Comparison of ENCODE assay signal across 20 cellular contexts in the genomic region with DNA sequence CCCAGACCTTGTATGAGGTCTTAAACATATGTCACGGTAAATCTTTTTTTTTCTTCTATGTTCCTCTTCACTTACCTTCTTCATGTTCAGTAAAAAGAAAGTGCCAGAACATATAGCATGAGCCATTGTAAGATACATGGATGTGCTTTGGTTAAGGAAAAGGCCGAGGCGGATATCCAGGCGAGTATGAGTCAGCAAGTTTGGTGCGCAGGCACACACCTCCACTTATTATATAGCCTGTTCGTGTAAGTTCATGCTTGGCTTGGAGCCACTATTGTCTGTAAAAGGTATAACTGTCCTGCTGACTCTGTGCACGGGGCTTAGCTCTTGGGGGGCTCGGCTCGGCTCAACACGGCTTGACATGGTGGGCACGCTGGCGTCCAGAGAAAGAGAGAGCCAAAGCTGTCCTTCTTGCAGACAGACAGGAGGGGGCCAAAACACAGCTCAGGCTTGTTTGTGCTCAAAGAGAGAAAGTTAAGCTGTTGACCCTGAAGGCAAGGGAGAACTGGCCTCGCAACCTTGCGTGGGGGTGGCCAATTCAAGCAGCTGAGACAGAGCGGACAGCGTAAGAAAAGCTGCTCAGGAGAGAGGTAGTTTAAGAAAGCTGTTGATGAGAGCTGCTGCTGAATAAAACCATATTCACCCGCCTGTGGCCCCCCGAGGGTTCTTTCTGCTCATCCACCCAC.
DNase-seq lines count a peak whose midpoint lies in the region; ATAC-seq, FAIRE-seq and TF ChIP-seq lines count a peak whose summit lies in the region.
"Had no signal": no experiment of that assay in that cellular context is flagged by ENCODE, and none has a peak within 500 bp of the region (broad histone marks: within the 10 kb centered on the region; RNA-seq: fewer than 3 reads in every experiment).

No MANE protein-coding gene starts in this region.

- TF ChIP-seq POLR2A in GM12891 (IDR thresholded peaks at IDR 0.05; ENCODE audit: low read depth, low read length): no peak

- FAIRE-seq in GM12891 (lab: Jason Lieb, UNC): peak; percentile 26

- no peak overlapping the region for H3K4me3 Mint-ChIP-seq in WTC11
- H3K4me3 Mint-ChIP-seq in activated naive CD8-positive, alpha-beta T cell treated with anti-CD3 and anti-CD28 coated beads for 36 hours: no peak overlapping the region
- H3K4me3 Mint-ChIP-seq: activated T-cell treated with anti-CD3 and anti-CD28 coated beads, Interleukin-2, amount 50 U/mL, for 72 hours; CD8-positive, alpha-beta memory T cell had no signal

- POLR2A ChIA-PET in WTC11 (lab: Charles Lee): interaction anchor here (0.6 to 1.0 kb wide), 2 partner anchors 26 to 332 kb away, joined by 3 read pairs; no protein-coding TSS in a partner anchor

- peaks cover 4% of the 10 kb centered on the region; the same call in 1 of the 2 replicates for H3K9me3 Mint-ChIP-seq in WTC11
- no peaks in the 10 kb centered on the region for H3K9me3 Mint-ChIP-seq in activated naive CD8-positive, alpha-beta T cell treated with anti-CD3 and anti-CD28 coated beads for 36 hours
- H3K9me3 Mint-ChIP-seq: activated T-cell treated with anti-CD3 and anti-CD28 coated beads, Interleukin-2, amount 50 U/mL, for 72 hours; CD8-positive, alpha-beta memory T cell had no signal

- CTCF ChIA-PET in WTC11 (lab: Charles Lee): interaction anchor here (0.8 to 1.4 kb wide), 4 partner anchors 31 to 78 kb away, joined by 3 to 5 read pairs (median 3); no protein-coding TSS in a partner anchor

- peaks cover 50% of the 10 kb centered on the region for H3K4me1 Mint-ChIP-seq in WTC11
- H3K4me1 Mint-ChIP-seq in activated naive CD8-positive, alpha-beta T cell treated with anti-CD3 and anti-CD28 coated beads for 36 hours: no peaks in the 10 kb centered on the region
- H3K4me1 Mint-ChIP-seq: CD8-positive, alpha-beta memory T cell had no signal

- no peaks in the 10 kb centered on the region for H3K36me3 Mint-ChIP-seq in WTC11
- no peaks in the 10 kb centered on the region for H3K36me3 Mint-ChIP-seq in activated naive CD8-positive, alpha-beta T cell treated with anti-CD3 and anti-CD28 coated beads for 36 hours

- no peaks in the 10 kb centered on the region for H3K27me3 Mint-ChIP-seq in WTC11 (ENCODE audit: low read depth)
- H3K27me3 Mint-ChIP-seq in activated naive CD8-positive, alpha-beta T cell treated with anti-CD3 and anti-CD28 coated beads for 36 hours: no peaks in the 10 kb centered on the region
- H3K27me3 Mint-ChIP-seq: CD8-positive, alpha-beta memory T cell had no signal

- intact Hi-C loops in left colon (cut with DNase I, micrococcal nuclease): no loop called here

- no peak overlapping the region for H3K27ac Mint-ChIP-seq in WTC11
- no peak overlapping the region for H3K27ac Mint-ChIP-seq in activated naive CD8-positive, alpha-beta T cell treated with anti-CD3 and anti-CD28 coated beads for 36 hours
- H3K27ac Mint-ChIP-seq: activated T-cell treated with anti-CD3 and anti-CD28 coated beads, Interleukin-2, amount 50 U/mL, for 72 hours; CD8-positive, alpha-beta memory T cell had no signal

- ATAC-seq in WTC11: peak; percentile 57
- peak; percentile 41 for ATAC-seq in left colon
- no peak for ATAC-seq in GM18868 (IDR thresholded peaks at IDR 0.05; ENCODE audit: unreplicated experiment)
- ATAC-seq: activated T-cell treated with anti-CD3 and anti-CD28 coated beads, Interleukin-2, amount 50 U/mL, for 72 hours; heart left ventricle had no signal

- DNase-seq in GM12891 (ENCODE audit: insufficient read length, low spot score): no peak
- DNase-seq in WTC11 (ENCODE audit: low spot score): peak; percentile 14
- peak; percentile 15 to 44 for DNase-seq in left colon
- peak; percentile 27 for DNase-seq in retina
- no peak for DNase-seq in activated naive CD8-positive, alpha-beta T cell treated with anti-CD3 and anti-CD28 coated beads for 36 hours
- DNase-seq in central memory CD4-positive, alpha-beta T cell: no peak
- no peak for DNase-seq in glomerular visceral epithelial cell (ENCODE audit: extremely low spot score)
- DNase-seq: activated CD4-positive, alpha-beta T cell treated with anti-CD3 and anti-CD28 coated beads for 1 hour; activated naive CD4-positive, alpha-beta T cell treated with anti-CD3 and anti-CD28 coated beads, Interleukin-2, amount 50 U/mL, for 16 hours; activated T-cell treated with anti-CD3 and anti-CD28 coated beads, Interleukin-2, amount 50 U/mL, for 72 hours; CD8-positive, alpha-beta memory T cell; DMS79; heart left ventricle; NCI-H2081; NCI-H524 treated with DMSO at 0.1 percent for 48 hours; RPMI8226; stimulated activated CD4-positive, alpha-beta T cell treated with anti-CD3 and anti-CD28 coated beads, Interleukin-1b, Interleukin-23, amount 100 ng/mL, for 48 hours; stimulated activated naive CD4-positive, alpha-beta T cell treated with Interleukin-2 at 50 U/mL for 16 hours; tibial artery had no signal

- no peak for TF ChIP-seq CTCF in WTC11 (IDR thresholded peaks at IDR 0.05)

TF ChIP-seq in GM12891, 5 proteins besides CTCF, POLR2A, EP300 and RAD21:
- TF ChIP-seq SPI1 (IDR thresholded peaks at IDR 0.05; ENCODE audit: low read depth, low read length) (no peak), POU2F2 (IDR thresholded peaks at IDR 0.05; ENCODE audit: low read depth, low read length) (no peak), PAX5 (IDR thresholded peaks at IDR 0.05; ENCODE audit: insufficient read depth, low read length, severe bottlenecking) (no peak), POLR2AphosphoS5 (IDR thresholded peaks at IDR 0.05; ENCODE audit: low read depth, low read length) (no peak)

TF ChIP-seq in WTC11, 78 proteins besides CTCF, POLR2A, EP300 and RAD21:
- TF ChIP-seq JUN (CRISPR knock-in tag; IDR thresholded peaks at IDR 0.05): no peak
- peak; percentile 85 for TF ChIP-seq NFE2L1 (CRISPR knock-in tag; IDR thresholded peaks at IDR 0.05)

Comparison
In these comparisons a context has a peak if more than half of its experiments do, and no peak if none do; other contexts are left out.
1. DNase-seq: peak in WTC11 (single experiment), left colon (2 of 2) and retina (single experiment); none in GM12891 (single experiment), activated naive CD8-positive, alpha-beta T cell treated with anti-CD3 and anti-CD28 coated beads for 36 hours (single experiment), central memory CD4-positive, alpha-beta T cell (single experiment) and glomerular visceral epithelial cell (single experiment).